In the genomic region with DNA sequence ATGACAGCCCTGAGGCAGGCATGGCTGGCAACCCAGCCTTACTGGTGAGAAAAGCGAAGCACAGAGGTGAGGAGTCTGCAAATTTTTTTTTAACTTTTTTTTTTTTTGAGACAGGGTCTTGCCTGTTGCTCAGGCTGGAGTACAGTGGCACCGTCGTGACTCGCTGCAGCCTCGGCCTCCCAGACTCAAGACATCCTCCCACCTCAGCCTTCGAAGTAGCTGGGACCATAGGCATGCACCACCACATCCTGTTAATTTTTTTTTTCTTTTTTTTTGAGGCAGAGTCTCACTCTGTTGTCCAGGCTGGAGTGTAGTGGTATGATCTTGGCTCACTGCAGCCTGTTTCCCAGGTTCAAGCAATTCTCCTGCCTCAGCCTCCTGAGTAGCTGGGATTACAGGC, we compare ENCODE assay signal across 31 cellular contexts.
"Had no signal": no experiment of that assay in that cellular context is flagged by ENCODE, and none has a peak within 500 bp of the region (broad histone marks: within the 10 kb centered on the region; RNA-seq: fewer than 3 reads in every experiment).

No MANE protein-coding gene starts in this region.

- FAIRE-seq: colon, endometrium, endothelial cell of umbilical vein had no signal

- DNase-seq: activated B cell treated with CpG ODN at 0.5 μM for 24 hours; activated CD4-positive, alpha-beta T cell treated with anti-CD3 and anti-CD28 coated beads for 48 hours; activated CD4-positive, alpha-beta T cell treated with anti-CD3 and anti-CD28 coated beads, Interleukin-2, amount 50 U/mL, for 1 hour; activated CD4-positive, alpha-beta T cell treated with anti-CD3 and anti-CD28 coated beads, Interleukin-2, amount 50 U/mL, for 48 hours; activated CD8-positive, alpha-beta memory T cell treated with anti-CD3 and anti-CD28 coated beads for 24 hours; activated CD8-positive, alpha-beta T cell treated with anti-CD3 and anti-CD28 coated beads for 36 hours; activated effector memory CD4-positive, alpha-beta T cell treated with anti-CD3 and anti-CD28 coated beads, Interleukin-2, amount 50 U/mL, for 16 hours; activated naive CD4-positive, alpha-beta T cell treated with anti-CD3 and anti-CD28 coated beads for 36 hours; activated naive CD8-positive, alpha-beta T cell treated with anti-CD3 and anti-CD28 coated beads for 36 hours; activated naive CD8-positive, alpha-beta T cell treated with anti-CD3 and anti-CD28 coated beads, Interleukin-2, amount 50 U/mL, for 24 hours; activated T-cell treated with anti-CD3 and anti-CD28 coated beads, Interleukin-2, amount 50 U/mL, for 4 hours; adrenal gland; amygdala; body of pancreas; caudate nucleus; effector CD8-positive, alpha-beta T cell; esophagus squamous epithelium; foreskin melanocyte; heart right ventricle; T1000; WERI-Rb-1 had no signal

- H3K36me3 ChIP-seq: adrenal gland, esophagus squamous epithelium, gastroesophageal sphincter, heart right ventricle, WERI-Rb-1 had no signal

- H3K4me1 ChIP-seq: adrenal gland, body of pancreas, heart right ventricle had no signal

- H3K4me3 ChIP-seq: adrenal gland, body of pancreas, esophagus squamous epithelium, gastroesophageal sphincter, heart right ventricle, hepatocyte had no signal

- H3K9me3 ChIP-seq: adrenal gland, body of pancreas, esophagus squamous epithelium, gastroesophageal sphincter, heart right ventricle had no signal

- H3K27ac ChIP-seq: adrenal gland, body of pancreas, epithelial cell of prostate, esophagus squamous epithelium, gastroesophageal sphincter, heart right ventricle, hepatocyte, WERI-Rb-1 had no signal

- H3K4me1 Mint-ChIP-seq: activated B cell treated with CpG ODN at 0.5 μM for 24 hours; activated naive CD4-positive, alpha-beta T cell treated with anti-CD3 and anti-CD28 coated beads, Interleukin-2, amount 50 U/mL, for 24 hours; activated naive CD8-positive, alpha-beta T cell treated with anti-CD3 and anti-CD28 coated beads for 36 hours had no signal

- H3K36me3 Mint-ChIP-seq: activated naive CD4-positive, alpha-beta T cell treated with anti-CD3 and anti-CD28 coated beads, Interleukin-2, amount 50 U/mL, for 24 hours; activated naive CD8-positive, alpha-beta T cell treated with anti-CD3 and anti-CD28 coated beads for 36 hours had no signal

- H3K27ac Mint-ChIP-seq: activated B cell treated with CpG ODN at 0.5 μM for 24 hours; activated CD8-positive, alpha-beta T cell treated with anti-CD3 and anti-CD28 coated beads for 36 hours; activated naive CD4-positive, alpha-beta T cell treated with anti-CD3 and anti-CD28 coated beads for 36 hours; activated naive CD4-positive, alpha-beta T cell treated with anti-CD3 and anti-CD28 coated beads, Interleukin-2, amount 50 U/mL, for 24 hours; activated naive CD8-positive, alpha-beta T cell treated with anti-CD3 and anti-CD28 coated beads for 36 hours; activated naive CD8-positive, alpha-beta T cell treated with anti-CD3 and anti-CD28 coated beads, Interleukin-2, amount 50 U/mL, for 24 hours; activated T-helper 2 cell treated with anti-CD3 and anti-CD28 coated beads, Interferon-gamma antibody, Interleukin-2, Interleukin-4, amounts not matched to agents 10 μg/mL and 5 μg/mL and 100 μg/mL, durations not matched to agents 14 hours and 24 hours and 36 hours; T-helper 2 cell treated with Interferon-gamma antibody and Interleukin-4, amounts not matched to agents 5 μg/mL and 100 μg/mL, for 36 hours had no signal

- ATAC-seq: activated CD4-positive, CD25-positive, alpha-beta regulatory T cell treated with anti-CD3 and anti-CD28 coated beads, Interleukin-2, amount 50 U/mL, for 24 hours; activated CD8-positive, alpha-beta T cell treated with anti-CD3 and anti-CD28 coated beads for 36 hours; activated T-cell treated with anti-CD3 and anti-CD28 coated beads, Interleukin-2, amount 50 U/mL, for 4 hours; body of pancreas; gastroesophageal sphincter; heart right ventricle had no signal

- H3K4me3 Mint-ChIP-seq: activated B cell treated with CpG ODN at 0.5 μM for 24 hours; activated CD8-positive, alpha-beta T cell treated with anti-CD3 and anti-CD28 coated beads for 36 hours; activated naive CD4-positive, alpha-beta T cell treated with anti-CD3 and anti-CD28 coated beads for 36 hours; activated naive CD4-positive, alpha-beta T cell treated with anti-CD3 and anti-CD28 coated beads, Interleukin-2, amount 50 U/mL, for 24 hours; activated naive CD8-positive, alpha-beta T cell treated with anti-CD3 and anti-CD28 coated beads for 36 hours; activated naive CD8-positive, alpha-beta T cell treated with anti-CD3 and anti-CD28 coated beads, Interleukin-2, amount 50 U/mL, for 24 hours; activated T-cell treated with anti-CD3 and anti-CD28 coated beads, Interleukin-2, amount 50 U/mL, for 4 hours; T-helper 2 cell treated with Interferon-gamma antibody and Interleukin-4, amounts not matched to agents 5 μg/mL and 100 μg/mL, for 36 hours had no signal

- H3K9me3 Mint-ChIP-seq: activated naive CD4-positive, alpha-beta T cell treated with anti-CD3 and anti-CD28 coated beads, Interleukin-2, amount 50 U/mL, for 24 hours; activated naive CD8-positive, alpha-beta T cell treated with anti-CD3 and anti-CD28 coated beads for 36 hours had no signal

- H3K27me3 Mint-ChIP-seq: activated naive CD8-positive, alpha-beta T cell treated with anti-CD3 and anti-CD28 coated beads for 36 hours had no signal
